Comparison of ENCODE assay signal across 21 cellular contexts in genomic region chr4:71382569-71383560, GRCh38. TPM values are rescaled to one million over a fixed set of nuclear protein-coding genes. Genes with fewer than 3 reads are reported as not detected.
A peak's percentile ranks its signal among the peaks of the same experiment; 100 is the strongest.
DNase-seq lines count a peak whose midpoint lies in the region; ATAC-seq, FAIRE-seq and TF ChIP-seq lines count a peak whose summit lies in the region.
"Had no signal": no experiment of that assay in that cellular context is flagged by ENCODE, and none has a peak within 500 bp of the region (broad histone marks: within the 10 kb centered on the region; RNA-seq: fewer than 3 reads in every experiment).

No MANE protein-coding gene starts in this region.

- H3K9me3 Mint-ChIP-seq in Calu3 (ENCODE audit: low read depth, unreplicated experiment): no peaks in the 10 kb centered on the region
- H3K9me3 Mint-ChIP-seq: CD4-positive, CD25-positive, alpha-beta regulatory T cell had no signal

- H3K27me3 ChIP-seq in bronchial epithelial cell (ENCODE audit: control insufficient read depth, insufficient read depth, low read length): no peaks in the 10 kb centered on the region
- no peaks in the 10 kb centered on the region for H3K27me3 ChIP-seq in transverse colon
- no peaks in the 10 kb centered on the region for H3K27me3 ChIP-seq in brain microvascular endothelial cell (replicated peaks)

- H3K36me3 ChIP-seq in bronchial epithelial cell (ENCODE audit: control insufficient read depth, insufficient read depth, low read length) (no peaks in the 10 kb centered on the region), transverse colon (no peaks in the 10 kb centered on the region), brain microvascular endothelial cell (replicated peaks) (no peaks in the 10 kb centered on the region)

- no peak for TF ChIP-seq EP300 in transverse colon (IDR thresholded peaks at IDR 0.05; ENCODE audit: low read depth)

- H3K27ac Mint-ChIP-seq in Calu3 (ENCODE audit: unreplicated experiment): no peak overlapping the region
- H3K27ac Mint-ChIP-seq: CD4-positive, CD25-positive, alpha-beta regulatory T cell had no signal

- DNase-seq in Calu3 (no peak), bronchial epithelial cell (ENCODE audit: low read depth) (peak; percentile 30), left kidney (ENCODE audit: low read depth, low spot score) (peak; percentile 24), renal cortical epithelial cell (ENCODE audit: low read depth) (peak; percentile 90), DMS 273 treated with DMSO at 0.1 percent for 48 hours (lab: John Stamatoyannopoulos, UW) (no peak), transverse colon (no peak), brain microvascular endothelial cell (no peak)
- DNase-seq: CD4-positive, CD25-positive, alpha-beta regulatory T cell; Kasumi-1; NCI-H1417 treated with DMSO at 0.1 percent for 48 hours; NCI-H187; NCI-H446 treated with DMSO at 0.1 percent for 48 hours; NCI-H526 treated with DMSO at 0.1 percent for 48 hours; OCI-M1; RPMI8226; SHP77 had no signal

- no peaks in the 10 kb centered on the region for H3K36me3 Mint-ChIP-seq in Calu3 (ENCODE audit: insufficient read depth, unreplicated experiment)
- H3K36me3 Mint-ChIP-seq: CD4-positive, CD25-positive, alpha-beta regulatory T cell had no signal

- 71 to 80% methylated on average over 3 of the region's 3 CpGs for WGBS in transverse colon (ENCODE audit: low coverage in 1 of 2), 2 donors

- CTCF ChIA-PET in Calu3 (lab: Charles Lee): interaction anchor here (1.0 kb wide), 1 partner anchor 166 kb away, joined by 3 read pairs; no protein-coding TSS in a partner anchor

- ATAC-seq in HG02870 (IDR thresholded peaks at IDR 0.05; ENCODE audit: unreplicated experiment): no peak
- ATAC-seq: HCT116 had no signal

- FAIRE-seq in bronchial epithelial cell (lab: Jason Lieb, UNC): no peak
- FAIRE-seq: GM12891, H1 had no signal

- TF ChIP-seq CTCF in Calu3 (IDR thresholded peaks at IDR 0.05; ENCODE audit: unreplicated experiment) (no peak), bronchial epithelial cell (IDR thresholded peaks at IDR 0.05; ENCODE audit: insufficient read depth, low read length, severe bottlenecking) (no peak), transverse colon (IDR thresholded peaks at IDR 0.05) (no peak), brain microvascular endothelial cell (IDR thresholded peaks at IDR 0.05; ENCODE audit: low read depth, low read length, missing control alignments) (no peak)

- H3K27ac ChIP-seq in transverse colon (no peak overlapping the region), brain microvascular endothelial cell (no peak overlapping the region)

- no peaks in the 10 kb centered on the region for H3K27me3 Mint-ChIP-seq in Calu3 (ENCODE audit: unreplicated experiment)
- H3K27me3 Mint-ChIP-seq: CD4-positive, CD25-positive, alpha-beta regulatory T cell had no signal

- H3K4me3 Mint-ChIP-seq in Calu3 (ENCODE audit: low read depth, unreplicated experiment): peak overlapping the region; percentile 31
- H3K4me3 Mint-ChIP-seq: CD4-positive, CD25-positive, alpha-beta regulatory T cell had no signal

- H3K4me1 Mint-ChIP-seq in Calu3 (ENCODE audit: low read depth, unreplicated experiment): peaks cover 18% of the 10 kb centered on the region
- H3K4me1 Mint-ChIP-seq: CD4-positive, CD25-positive, alpha-beta regulatory T cell had no signal

- in situ Hi-C loops in transverse colon (cut with MboI; ENCODE audit: low pct_ligation_motif_present in 1 of 4, low pct_unique_long_range_greater_than_20kb in 1 of 4, low sequenced_read_pairs in 3 of 4) (no loop called here), brain microvascular endothelial cell (cut with HindIII; ENCODE audit: low pct_ligation_motif_present, low sequenced_read_pairs) (no loop called here)

- no peaks in the 10 kb centered on the region for H3K4me1 ChIP-seq in transverse colon

- no peak overlapping the region for H3K4me3 ChIP-seq in bronchial epithelial cell (ENCODE audit: low read depth, low read length)
- no peak overlapping the region for H3K4me3 ChIP-seq in transverse colon
- H3K4me3 ChIP-seq in brain microvascular endothelial cell (ENCODE audit: low read depth, low read length): no peak overlapping the region

- no peaks in the 10 kb centered on the region for H3K9me3 ChIP-seq in transverse colon

- intact Hi-C loops in Calu3 (cut with micrococcal nuclease; ENCODE audit: unreplicated experiment): no loop called here
- intact Hi-C loops in transverse colon (cut with DNase I; ENCODE audit: low total_unique reads): no loop called here

- TF ChIP-seq POLR2A in transverse colon (IDR thresholded peaks at IDR 0.05): no peak

- BruUV-seq in Calu3 (replicated peaks; lab: Mats Ljungman, UMichigan): no TSS peak

RNA-seq across cellular contexts. Expression of gene SLC4A4, which starts 44.0 kb away (rescaled TPM):
- total RNA-seq in Calu3 (2022) (14.6 TPM in 2 replicates), bronchial epithelial cell (0.13 and 0.26 TPM in 2 replicates), renal cortical epithelial cell (12.0 and 41.6 TPM in 2 replicates), transverse colon (100 to 1,000 TPM in 3 of 4 donors, 10 to 100 TPM in 1; 91.7 to 182 (median 134) TPM)
- total RNA-seq: CD4-positive, CD25-positive, alpha-beta regulatory T cell; MCF 10A had no signal

Comparison
In these comparisons a context has a peak if more than half of its experiments do, and no peak if none do; other contexts are left out.
1. DNase-seq: peak in bronchial epithelial cell (single experiment), left kidney (single experiment) and renal cortical epithelial cell (single experiment); none in Calu3 (single experiment), DMS 273 treated with DMSO at 0.1 percent for 48 hours (single experiment), transverse colon (single experiment) and brain microvascular endothelial cell (single experiment).
2. RNA of gene SLC4A4, which starts 44.0 kb away (total RNA-seq): 91.7 to 182 TPM in transverse colon, 12.0 to 41.6 TPM in renal cortical epithelial cell and 14.6 TPM in Calu3; 0.13 to 0.26 TPM in bronchial epithelial cell; every median in the first group is over 10 times any median in the second.